8 cellular contexts compared by ENCODE assay signal in the genomic region with DNA sequence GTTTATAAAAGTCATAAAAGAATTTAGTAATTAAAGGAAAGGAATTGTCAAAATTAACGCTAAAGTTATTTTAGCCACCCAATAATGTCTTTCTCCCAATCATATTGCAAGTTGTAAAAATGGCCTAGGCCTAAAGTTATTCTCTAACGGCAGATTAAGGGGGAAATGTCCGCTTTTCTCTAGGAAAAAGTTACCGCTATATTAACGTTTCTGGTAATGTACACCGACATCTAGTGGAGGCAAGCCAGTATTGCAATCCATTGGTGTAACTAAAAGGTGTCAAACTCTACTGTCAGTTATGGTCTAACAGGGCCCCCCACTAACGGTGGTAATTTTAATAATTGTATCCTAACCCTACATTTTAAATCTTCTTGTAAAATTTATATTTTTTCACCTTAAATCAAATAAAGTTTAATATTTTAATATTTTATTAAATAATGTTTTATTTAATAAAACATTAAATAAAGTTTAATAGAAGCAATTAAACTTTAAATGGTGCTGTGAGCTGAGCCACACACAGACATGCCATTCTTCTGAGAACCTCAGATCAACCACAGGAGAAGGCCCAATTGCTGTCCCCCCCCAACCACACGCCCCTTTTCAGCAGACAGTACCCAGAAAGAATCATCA. TPM values are rescaled to one million over a fixed set of nuclear protein-coding genes. Genes with fewer than 3 reads are reported as not detected.
A peak's percentile ranks its signal among the peaks of the same experiment; 100 is the strongest.
DNase-seq lines count a peak whose midpoint lies in the region; ATAC-seq, FAIRE-seq and TF ChIP-seq lines count a peak whose summit lies in the region.

No MANE protein-coding gene starts in this region.

- FAIRE-seq in astrocyte (lab: Jason Lieb, UNC) (no peak), kidney (lab: Jason Lieb, UNC) (peak; percentile 82)

- no peak overlapping the region for H3K27ac Mint-ChIP-seq in astrocyte (ENCODE audit: unreplicated experiment)

- H3K4me1 Mint-ChIP-seq in astrocyte (ENCODE audit: low read depth, unreplicated experiment): no peaks in the 10 kb centered on the region

- H3K9ac ChIP-seq in astrocyte (ENCODE audit: low read length): no peak overlapping the region
- H3K9ac ChIP-seq in kidney (ENCODE audit: low read length in 2 of 2): no peak overlapping the region

- peaks cover 3% of the 10 kb centered on the region for H3K36me3 Mint-ChIP-seq in astrocyte (ENCODE audit: low read depth, unreplicated experiment)

- no peak overlapping the region for H2AFZ ChIP-seq in astrocyte (ENCODE audit: low read depth, low read length)

- TF ChIP-seq CTCF in astrocyte (IDR thresholded peaks at IDR 0.05; ENCODE audit: insufficient read depth, low read depth, low read length): peak; percentile 77
- peak; percentile 66 for TF ChIP-seq CTCF in kidney (IDR thresholded peaks at IDR 0.05; ENCODE audit: borderline replicate concordance, extremely low read depth, insufficient read depth)

- no peak overlapping the region for H3K4me3 Mint-ChIP-seq in astrocyte (ENCODE audit: unreplicated experiment)

- H3K4me1 ChIP-seq in astrocyte (ENCODE audit: insufficient read depth, low read length) (no peaks in the 10 kb centered on the region), kidney (ENCODE audit: control insufficient read depth in 1 of 2, insufficient read depth in 1 of 2, low read depth in 1 of 2, low read length in 2 of 2) (no peaks in the 10 kb centered on the region)

- DNase-seq in COLO668 (lab: John Stamatoyannopoulos, UW; ENCODE audit: unreplicated experiment) (peak; percentile 41), HUDEP-2 (lab: John Stamatoyannopoulos, UW; ENCODE audit: unreplicated experiment in 76 of 76) (peak in 56 of 76 experiments; percentile 4 to 80 (median 56)), RKO (ENCODE audit: low spot score) (peak; percentile 68), astrocyte (ENCODE audit: low read depth) (peak; percentile 11), kidney (no peak)
- peak in 2 of 3 donors; percentile 12 to 19 for DNase-seq in stimulated activated CD4-positive, alpha-beta T cell treated with anti-CD3 and anti-CD28 coated beads, TNF-alpha, amount 100 ng/mL, for 48 hours (ENCODE audit: low read depth in 3 of 3)

- H3K4me3 ChIP-seq in astrocyte (ENCODE audit: insufficient read depth, low read depth, low read length) (no peak overlapping the region), kidney (ENCODE audit: low read length in 2 of 2) (no peak overlapping the region)

- no peaks in the 10 kb centered on the region for H3K79me2 ChIP-seq in astrocyte (ENCODE audit: insufficient read depth, low read length)

- ATAC-seq in HG02642 (IDR thresholded peaks at IDR 0.05; ENCODE audit: poor library complexity, unreplicated experiment) (no peak), GM21447 (IDR thresholded peaks at IDR 0.05; ENCODE audit: unreplicated experiment) (no peak)

- H3K27me3 ChIP-seq in astrocyte (ENCODE audit: insufficient read depth, low read length): no peaks in the 10 kb centered on the region

- H3K27ac ChIP-seq in astrocyte (ENCODE audit: low read depth, low read length) (no peak overlapping the region), kidney (ENCODE audit: low read depth in 2 of 2, low read length in 2 of 2) (no peak overlapping the region)

- H3K27me3 Mint-ChIP-seq in astrocyte (ENCODE audit: low read depth, unreplicated experiment): no peaks in the 10 kb centered on the region

- H3K9me3 Mint-ChIP-seq in astrocyte (ENCODE audit: unreplicated experiment): no peaks in the 10 kb centered on the region

- no peak overlapping the region for H3K4me2 ChIP-seq in astrocyte (ENCODE audit: low read length)

- H3K36me3 ChIP-seq in astrocyte (ENCODE audit: insufficient read depth, low read length): no peaks in the 10 kb centered on the region
- no peaks in the 10 kb centered on the region for H3K36me3 ChIP-seq in kidney (ENCODE audit: control insufficient read depth in 1 of 2, insufficient read depth in 2 of 2, low read length in 2 of 2)

- intact Hi-C loops in kidney (cut with DNase I): no loop called here

- H4K20me1 ChIP-seq in astrocyte (ENCODE audit: insufficient read depth, low read length): no peaks in the 10 kb centered on the region

- H3K9me3 ChIP-seq in astrocyte (ENCODE audit: insufficient read depth, low read depth, low read length) (no peaks in the 10 kb centered on the region), kidney (ENCODE audit: control insufficient read depth in 1 of 2, low read length in 2 of 2) (no peaks in the 10 kb centered on the region)

RNA-seq across cellular contexts. Expression of a gene that starts 35.9 kb away (rescaled TPM):
- 6.6 and 7.2 TPM in 2 replicates for total RNA-seq in astrocyte
- total RNA-seq in kidney: 18.1 TPM
- polyA plus RNA-seq in kidney (ENCODE audit: insufficient read depth, low read depth, low replicate concordance): 11.9 TPM

RNA-seq across cellular contexts. Expression of a gene that starts 42.8 kb away (rescaled TPM):
- 3.6 and 4.9 TPM in 2 replicates for total RNA-seq in astrocyte
- total RNA-seq in kidney: 5.0 TPM
- 3.8 TPM for polyA plus RNA-seq in kidney (ENCODE audit: insufficient read depth, low read depth, low replicate concordance)

RNA-seq across cellular contexts. Expression of a gene that starts 53.6 kb away (rescaled TPM):
- 6.4 and 8.1 TPM in 2 replicates for total RNA-seq in astrocyte
- total RNA-seq in kidney: 7.2 TPM
- polyA plus RNA-seq in kidney (ENCODE audit: insufficient read depth, low read depth, low replicate concordance): 2.5 TPM
